In the genomic region with DNA sequence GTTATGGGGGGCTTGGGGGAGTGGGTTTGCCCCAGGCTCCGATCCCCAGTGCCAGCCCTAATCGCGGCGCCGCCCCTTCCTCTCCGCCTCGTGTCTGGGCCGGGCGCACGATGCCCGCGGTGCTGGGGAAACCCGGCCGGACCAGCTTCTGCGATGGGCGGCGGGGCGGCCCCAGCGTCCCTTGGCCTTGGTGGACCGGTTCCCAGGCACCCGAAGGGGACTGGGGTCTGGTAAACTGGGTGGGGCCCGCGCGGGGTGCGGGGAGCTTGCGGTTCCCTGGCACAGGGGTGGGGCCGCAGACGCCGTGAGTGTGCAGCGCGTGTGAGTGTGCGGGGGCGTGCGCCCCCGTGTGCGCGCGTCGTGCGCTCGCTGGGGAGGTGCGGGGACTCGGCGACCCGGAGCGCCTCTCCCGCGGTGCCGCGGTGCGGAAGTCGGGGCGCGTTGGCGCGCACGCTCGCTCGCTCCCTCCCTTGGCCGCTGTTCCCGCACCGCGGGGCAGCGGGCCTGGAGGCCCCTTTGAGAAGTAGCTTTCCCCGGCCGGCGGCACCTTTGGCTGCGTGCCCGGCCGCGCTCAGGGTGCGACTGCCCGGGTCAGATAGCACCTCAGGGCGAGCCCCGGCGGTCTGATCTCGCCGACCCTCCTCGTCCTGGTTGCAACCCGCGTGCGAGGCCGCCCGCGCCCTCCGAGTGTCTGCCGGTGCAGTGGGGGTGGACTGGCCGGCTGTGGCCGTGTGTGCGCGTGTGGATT, we compare ENCODE assay signal across 8 cellular contexts. TPM values are rescaled to one million over a fixed set of nuclear protein-coding genes. Genes with fewer than 3 reads are reported as not detected.
A peak's percentile ranks its signal among the peaks of the same experiment; 100 is the strongest.
DNase-seq lines count a peak whose midpoint lies in the region; ATAC-seq, FAIRE-seq and TF ChIP-seq lines count a peak whose summit lies in the region.

No MANE protein-coding gene starts in this region.

- dilution Hi-C loops in IMR-90 (cut with HindIII; ENCODE audit: low sequenced_read_pairs, unreplicated experiment): no loop called here

- peak overlapping the region; percentile 90; the same call in 1 of the 2 replicates for H3K14ac ChIP-seq in IMR-90 (replicated peaks; ENCODE audit: low read depth, low read length)

- H3K18ac ChIP-seq in IMR-90 (ENCODE audit: low read depth, low read length): no peak overlapping the region

- peak overlapping the region; percentile 58 for H3K27ac Mint-ChIP-seq in activated naive CD8-positive, alpha-beta T cell treated with anti-CD3 and anti-CD28 coated beads for 36 hours

- ATAC-seq in GM21619 (IDR thresholded peaks at IDR 0.05; ENCODE audit: unreplicated experiment) (peak; percentile 33), IMR-90 (ENCODE audit: low read depth) (peak; percentile 49), left cardiac atrium (peak; percentile 45 to 60), psoas muscle (peak; percentile 61 to 72 (median 68))

- DNase-seq in EL (peak; percentile 65), IMR-90 (peak; percentile 19), SKM-1 (lab: John Stamatoyannopoulos, UW; ENCODE audit: unreplicated experiment) (peak; percentile 23), left cardiac atrium (peak; percentile 64), psoas muscle (peak; percentile 63 to 78), urothelium cell line (ENCODE audit: low spot score) (peak; percentile 30)
- DNase-seq in activated naive CD8-positive, alpha-beta T cell treated with anti-CD3 and anti-CD28 coated beads for 36 hours: peak; percentile 72

- H3K9me3 Mint-ChIP-seq in activated naive CD8-positive, alpha-beta T cell treated with anti-CD3 and anti-CD28 coated beads for 36 hours: no peaks in the 10 kb centered on the region

- 0 out of 2 replicates have a peak overlapping the region, but pooled peaks have one; percentile 12 for H4K5ac ChIP-seq in IMR-90 (ENCODE audit: low read depth, low read length)

- H3K9me1 ChIP-seq in IMR-90 (ENCODE audit: insufficient read depth, low read length): no peaks in the 10 kb centered on the region

- peak overlapping the region; percentile 49; the same call in 1 of the 2 replicates for H4K91ac ChIP-seq in IMR-90 (ENCODE audit: insufficient read depth, low read depth, low read length)

- peak overlapping the region; percentile 74 for H3K23ac ChIP-seq in IMR-90 (ENCODE audit: low read depth, low read length)

- H3K9me3 ChIP-seq in IMR-90 (ENCODE audit: control insufficient read depth, insufficient read depth, low read length) (no peaks in the 10 kb centered on the region), psoas muscle (no peaks in the 10 kb centered on the region)

- CTCF ChIA-PET in IMR-90 (lab: Yijun Ruan, JAX): interaction anchor here (0.7 to 1.7 kb wide), 10 partner anchors 7 to 227 kb away, joined by 3 to 6 read pairs (median 4); no protein-coding TSS in a partner anchor

- H3K9ac ChIP-seq in IMR-90 (ENCODE audit: low read depth, low read length): peak overlapping the region; percentile 87

- H3K4me3 ChIP-seq in IMR-90 (ENCODE audit: insufficient read depth, low read depth, low read length) (peak overlapping the region; percentile 98), psoas muscle (peak overlapping the region; percentile 94)

- H3K4me1 Mint-ChIP-seq in activated naive CD8-positive, alpha-beta T cell treated with anti-CD3 and anti-CD28 coated beads for 36 hours: peaks cover 25% of the 10 kb centered on the region

- H2BK15ac ChIP-seq in IMR-90 (ENCODE audit: low read depth, low read length): no peak overlapping the region

- TF ChIP-seq RAD21 in IMR-90 (IDR thresholded peaks at IDR 0.05; ENCODE audit: low read length): no peak

- H3K79me1 ChIP-seq in IMR-90 (ENCODE audit: low read depth in 1 of 2, low read length in 2 of 2): peaks cover 6 to 16% of the 10 kb centered on the region in 2 experiments; a peak in 3 of 4 replicates

- in situ Hi-C loops in IMR-90 (cut with MboI; ENCODE audit: low sequenced_read_pairs): no loop called here

- H2AFZ ChIP-seq in IMR-90 (replicated peaks; ENCODE audit: low read length, poor library complexity): peak overlapping the region; percentile 97

- TF ChIP-seq CTCF in IMR-90 (conservative IDR thresholded peaks at IDR 0.05; ENCODE audit: low read depth, low read length): no peak
- no peak for TF ChIP-seq CTCF in psoas muscle (IDR thresholded peaks at IDR 0.05)

- H3K36me3 ChIP-seq in IMR-90 (ENCODE audit: control insufficient read depth, insufficient read depth, low read length) (no peaks in the 10 kb centered on the region), psoas muscle (ENCODE audit: insufficient read depth in 1 of 2, low read depth in 1 of 2) (no peaks in the 10 kb centered on the region)

- no peak overlapping the region for H2BK20ac ChIP-seq in IMR-90 (ENCODE audit: low read depth, low read length)

- H2AK5ac ChIP-seq in IMR-90 (ENCODE audit: low read depth, low read length): 0 out of 2 replicates have a peak overlapping the region, but pooled peaks have one; percentile 14

- peak overlapping the region; percentile 84 for H3K4me3 Mint-ChIP-seq in activated naive CD8-positive, alpha-beta T cell treated with anti-CD3 and anti-CD28 coated beads for 36 hours

- POLR2A ChIA-PET in IMR-90 (lab: Charles Lee; ENCODE audit: unreplicated experiment): interaction anchor here (0.6 to 0.7 kb wide), 3 partner anchors 32 to 216 kb away, joined by 3 to 7 read pairs (median 5); no protein-coding TSS in a partner anchor

- H2BK5ac ChIP-seq in IMR-90 (ENCODE audit: low read depth, low read length, poor library complexity, severe bottlenecking): peak overlapping the region; percentile 69

- H3K4me2 ChIP-seq in IMR-90 (ENCODE audit: low read depth, low read length): peak overlapping the region; percentile 97

- peaks cover 5% of the 10 kb centered on the region; the same call in 1 of the 2 replicates for H4K20me1 ChIP-seq in IMR-90 (ENCODE audit: insufficient read depth, low read length)

- intact Hi-C loops in IMR-90 (cut with micrococcal nuclease) (loop anchor here (1.0 to 5.0 kb wide), 3 partner anchors 36 to 216 kb away; no protein-coding TSS in a partner anchor), left cardiac atrium (cut with DNase I) (no loop called here), psoas muscle (cut with DNase I) (loop anchor here (5.0 to 10.0 kb wide), 2 partner anchors 213 to 216 kb away; no protein-coding TSS in a partner anchor)

- TF ChIP-seq POLR2A in IMR-90 (IDR thresholded peaks at IDR 0.05; ENCODE audit: low read depth, low read length): no peak

- WGBS in IMR-90 (ENCODE audit: extremely low coverage in 2 of 2, insufficient read length in 1 of 2), 2 experiments: 0% methylated on average over 59 of the region's 91 CpGs; no CpG with 5 or more reads in 1 of the 2 experiments
- WGBS in psoas muscle, 3 donors: 0 to 1% (median 1%) methylated on average over 72 to 91 of the region's 91 CpGs

- H2BK120ac ChIP-seq in IMR-90 (ENCODE audit: low read depth, low read length): peak overlapping the region; percentile 65; the same call in 1 of the 2 replicates

- H3K27ac ChIP-seq in IMR-90 (ENCODE audit: insufficient read depth, low read length): peak overlapping the region; percentile 78
- peak overlapping the region; percentile 88 for H3K27ac ChIP-seq in psoas muscle

- H3K27me3 ChIP-seq in IMR-90 (ENCODE audit: control insufficient read depth, insufficient read depth, low read length): no peaks in the 10 kb centered on the region; the same call in 1 of the 2 replicates
- H3K27me3 ChIP-seq in psoas muscle (ENCODE audit: insufficient read depth in 3 of 3, low read length in 2 of 3): no peaks in the 10 kb centered on the region

- peak overlapping the region; percentile 51; the same call in 1 of the 2 replicates for H3K56ac ChIP-seq in IMR-90 (ENCODE audit: extremely low read depth, insufficient read depth, low read length)

- peaks cover 1% of the 10 kb centered on the region for H3K27me3 Mint-ChIP-seq in activated naive CD8-positive, alpha-beta T cell treated with anti-CD3 and anti-CD28 coated beads for 36 hours

- BruUV-seq in IMR-90 (replicated peaks; lab: Mats Ljungman, UMichigan): no TSS peak

- peaks cover 2% of the 10 kb centered on the region for H3K4me1 ChIP-seq in IMR-90 (ENCODE audit: control insufficient read depth, insufficient read depth, low read length)
- H3K4me1 ChIP-seq in psoas muscle: peaks cover 29% of the 10 kb centered on the region

- H3K4ac ChIP-seq in IMR-90 (ENCODE audit: low read depth, low read length): peak overlapping the region; percentile 82

- H3K36me3 Mint-ChIP-seq in activated naive CD8-positive, alpha-beta T cell treated with anti-CD3 and anti-CD28 coated beads for 36 hours: peaks cover 2% of the 10 kb centered on the region

- peak overlapping the region; percentile 91 for H2AK9ac ChIP-seq in IMR-90 (replicated peaks; ENCODE audit: low read depth, low read length, poor library complexity)

- peak overlapping the region in 1 of 2 experiments; percentile 47; a peak in 1 of 4 replicates for H4K8ac ChIP-seq in IMR-90 (ENCODE audit: low read depth in 2 of 2, low read length in 2 of 2)

- no peak for FAIRE-seq in urothelium cell line (lab: Jason Lieb, UNC)

TF ChIP-seq in IMR-90, 13 proteins besides CTCF, POLR2A, EP300 and RAD21:
- TF ChIP-seq FOS (IDR thresholded peaks at IDR 0.05; ENCODE audit: low read depth, low read length): no peak
- TF ChIP-seq CEBPB (IDR thresholded peaks at IDR 0.05; ENCODE audit: low read depth, low read length): no peak
- peak; percentile 19; the same call in 1 of the 2 replicates for TF ChIP-seq MAZ (IDR thresholded peaks at IDR 0.05; ENCODE audit: borderline replicate concordance, low read depth, low read length)
- TF ChIP-seq, protein P1, sequence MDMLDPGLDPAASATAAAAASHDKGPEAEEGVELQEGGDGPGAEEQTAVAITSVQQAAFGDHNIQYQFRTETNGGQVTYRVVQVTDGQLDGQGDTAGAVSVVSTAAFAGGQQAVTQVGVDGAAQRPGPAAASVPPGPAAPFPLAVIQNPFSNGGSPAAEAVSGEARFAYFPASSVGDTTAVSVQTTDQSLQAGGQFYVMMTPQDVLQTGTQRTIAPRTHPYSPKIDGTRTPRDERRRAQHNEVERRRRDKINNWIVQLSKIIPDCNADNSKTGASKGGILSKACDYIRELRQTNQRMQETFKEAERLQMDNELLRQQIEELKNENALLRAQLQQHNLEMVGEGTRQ (IDR thresholded peaks at IDR 0.05; ENCODE audit: low read depth, low read length): no peak
- TF ChIP-seq BHLHE40 (IDR thresholded peaks at IDR 0.05; ENCODE audit: low read depth, low read length): no peak
- TF ChIP-seq SMC3 (IDR thresholded peaks at IDR 0.05; ENCODE audit: low read depth, low read length): no peak
- TF ChIP-seq NFE2L2 (IDR thresholded peaks at IDR 0.05; ENCODE audit: low read depth, low read length): no peak
- peak; percentile 63; the same call in 1 of the 2 replicates for TF ChIP-seq MXI1 (IDR thresholded peaks at IDR 0.05; ENCODE audit: borderline replicate concordance, low read depth, low read length)

RNA-seq across cellular contexts. Expression of gene MACIR, which starts 0.6 kb away (rescaled TPM):
- total RNA-seq in IMR-90 (2012; rRNA removed) (21.3 and 22.2 TPM in 2 replicates), left cardiac atrium (1 to 10 TPM; 3.4 to 5.0 TPM), psoas muscle (10 to 100 TPM in 1 of 4 donors, 1 to 10 TPM in 3; 4.7 to 25.3 (median 5.0) TPM)
- polyA plus RNA-seq in IMR-90 (2012; rRNA removed) (10.4 and 11.1 TPM in 2 replicates), psoas muscle (10 to 100 TPM in 2 of 3 donors, 1 to 10 TPM in 1; 5.7 to 12.0 (median 10.8) TPM)
- 4.7 and 7.4 TPM in 2 replicates for polyA plus RNA-seq in IMR-90 (2012; cell fraction: cytosol; rRNA removed)
- polyA plus RNA-seq in IMR-90 (2012; cell fraction: nucleus; rRNA removed; ENCODE audit: low replicate concordance): 3.5 and 7.0 TPM in 2 replicates
- total RNA-seq in activated naive CD8-positive, alpha-beta T cell treated with anti-CD3 and anti-CD28 coated beads for 36 hours: 1 to 10 TPM; 7.9 to 8.0 TPM

Comparison
In these comparisons a context has a peak if more than half of its experiments do, and no peak if none do; other contexts are left out.
1. Peak in every context shown above with its lines: DNase-seq, ATAC-seq, H3K4me3 ChIP-seq and H3K27ac ChIP-seq.
2. DNase-seq: peak in every context shown above with its lines; median percentile 72 in activated naive CD8-positive, alpha-beta T cell treated with anti-CD3 and anti-CD28 coated beads for 36 hours; 70 in psoas muscle; 65 in EL; 64 in left cardiac atrium; 30 in urothelium cell line; 23 in SKM-1; 19 in IMR-90.
3. intact Hi-C loops: an anchor here in IMR-90 (1.0 to 5.0 kb wide) and psoas muscle (5.0 to 10.0 kb wide); none called in left cardiac atrium.